Comparison of ENCODE assay signal across 1 cellular context in the genomic region with DNA sequence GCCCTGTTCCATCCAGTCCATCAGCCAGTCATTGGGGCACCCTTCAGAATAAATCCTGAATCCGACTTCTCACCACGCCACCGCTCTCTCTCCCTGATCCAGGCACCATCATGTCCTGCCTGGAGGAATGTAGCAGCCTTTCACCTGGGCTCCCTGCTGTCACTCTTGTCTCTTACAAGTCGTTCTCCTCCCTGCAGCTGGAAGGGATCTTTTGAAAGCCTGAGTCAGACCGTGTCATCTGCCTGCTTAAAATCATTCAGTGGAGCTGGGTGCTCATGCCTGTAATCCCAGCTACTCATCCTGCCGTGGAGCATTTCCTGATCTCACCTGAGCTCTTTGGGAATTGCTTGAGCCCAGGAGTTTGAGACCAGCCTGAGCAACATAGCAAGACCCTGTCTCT.
TF ChIP-seq lines count a peak whose summit lies in the region.

No MANE protein-coding gene starts in this region.

TF ChIP-seq in IMR-90, 13 proteins besides CTCF, POLR2A, EP300 and RAD21:
- TF ChIP-seq CEBPB (IDR thresholded peaks at IDR 0.05; ENCODE audit: low read depth, low read length): no peak
- TF ChIP-seq, protein P1, sequence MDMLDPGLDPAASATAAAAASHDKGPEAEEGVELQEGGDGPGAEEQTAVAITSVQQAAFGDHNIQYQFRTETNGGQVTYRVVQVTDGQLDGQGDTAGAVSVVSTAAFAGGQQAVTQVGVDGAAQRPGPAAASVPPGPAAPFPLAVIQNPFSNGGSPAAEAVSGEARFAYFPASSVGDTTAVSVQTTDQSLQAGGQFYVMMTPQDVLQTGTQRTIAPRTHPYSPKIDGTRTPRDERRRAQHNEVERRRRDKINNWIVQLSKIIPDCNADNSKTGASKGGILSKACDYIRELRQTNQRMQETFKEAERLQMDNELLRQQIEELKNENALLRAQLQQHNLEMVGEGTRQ (IDR thresholded peaks at IDR 0.05; ENCODE audit: low read depth, low read length): no peak
